Comparison of ENCODE assay signal across 14 cellular contexts in the genomic region with DNA sequence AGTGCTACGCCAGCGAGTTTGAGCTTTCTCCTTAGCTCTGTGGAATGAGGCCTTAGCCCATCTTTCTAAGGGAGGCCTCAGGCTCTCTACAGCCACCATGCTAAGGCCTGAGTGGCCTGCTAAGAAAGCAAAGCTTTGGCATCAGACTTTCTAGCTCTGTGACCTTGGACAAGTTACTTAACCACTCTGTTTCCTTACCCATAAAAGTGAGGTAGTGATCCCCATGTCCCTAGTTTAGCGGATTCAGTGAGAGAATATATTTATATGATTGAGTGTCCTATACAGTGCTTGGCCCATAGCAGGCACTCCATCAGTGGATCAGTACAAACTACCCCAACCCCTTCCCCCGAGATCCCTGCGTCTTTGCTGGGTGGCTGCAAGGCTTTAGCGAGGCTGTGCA. TPM values are rescaled to one million over a fixed set of nuclear protein-coding genes. Genes with fewer than 3 reads are reported as not detected.
A peak's percentile ranks its signal among the peaks of the same experiment; 100 is the strongest.
DNase-seq lines count a peak whose midpoint lies in the region; ATAC-seq and TF ChIP-seq lines count a peak whose summit lies in the region.
"Had no signal": no experiment of that assay in that cellular context is flagged by ENCODE, and none has a peak within 500 bp of the region (broad histone marks: within the 10 kb centered on the region; RNA-seq: fewer than 3 reads in every experiment).

No MANE protein-coding gene starts in this region.

- no peak for DNase-seq in adrenal gland
- DNase-seq in hypothalamus (lab: John Stamatoyannopoulos, UW) = no peak
- DNase-seq in RPMI8226 = no peak
- no peak for DNase-seq in left lung
- DNase-seq: activated B cell treated with CpG ODN at 0.5 μM for 24 hours; activated naive CD4-positive, alpha-beta T cell; cerebellar nuclear complex; immature natural killer cell; NCI-H1105; NCI-H2171 had no signal

- TF ChIP-seq CTCF in HEK293 (tag by site-specific recombination; IDR thresholded peaks at IDR 0.05) (no peak), adrenal gland (IDR thresholded peaks at IDR 0.05) (no peak), left lung (IDR thresholded peaks at IDR 0.05) (no peak)

- no peaks in the 10 kb centered on the region for H3K9me3 ChIP-seq in HEK293 (ENCODE audit: control insufficient read depth, insufficient read depth, low read depth, low read length)
- H3K9me3 ChIP-seq in adrenal gland (replicated peaks in 1 of 3) = no peaks in the 10 kb centered on the region
- H3K9me3 ChIP-seq in stomach smooth muscle (ENCODE audit: control insufficient read depth in 2 of 2, low read length in 2 of 2) = no peaks in the 10 kb centered on the region
- H3K9me3 ChIP-seq in left lung = no peaks in the 10 kb centered on the region

- peak overlapping the region in 1 of 2 donors; percentile 29 for H3K9ac ChIP-seq in stomach smooth muscle (ENCODE audit: low read length in 2 of 2)

- H3K36me3 ChIP-seq in HEK293 (ENCODE audit: control insufficient read depth in 2 of 2, insufficient read depth in 1 of 2, low read length in 2 of 2) (peaks cover 27 to 77% of the 10 kb centered on the region in 2 experiments), adrenal gland (replicated peaks in 1 of 2) (peaks cover 0 to 58% of the 10 kb centered on the region in 2 donors), stomach smooth muscle (ENCODE audit: control insufficient read depth in 2 of 2, insufficient read depth in 2 of 2, low read length in 2 of 2) (peaks cover 30 to 52% of the 10 kb centered on the region in 2 donors), left lung (peaks cover 0 to 74% of the 10 kb centered on the region in 2 donors)

- POLR2A ChIA-PET in HEK293 (lab: Yijun Ruan, JAX) = interaction anchor here (2.2 kb wide), 1 partner anchor 33 kb away, joined by 6 read pairs; the partner anchor contains the start of gene TADA1

- H3K4me3 ChIP-seq in HEK293 (ENCODE audit: low read depth, low read length) = no peak overlapping the region
- H3K4me3 ChIP-seq in adrenal gland = no peak overlapping the region
- no peak overlapping the region for H3K4me3 ChIP-seq in stomach smooth muscle (ENCODE audit: low read length in 2 of 2)
- H3K4me3 ChIP-seq in left lung = no peak overlapping the region

- 84 to 88% (median 85%) methylated on average over 4 to 6 of the region's 6 CpGs for WGBS in adrenal gland, 4 donors

- H3K27ac ChIP-seq in HEK293 (ENCODE audit: extremely low read depth, low read depth, low read length) (no peak overlapping the region), adrenal gland (peak overlapping the region in 3 of 5 donors; percentile 64 to 74 (median 68)), layer of hippocampus (ENCODE audit: low read depth, low read length) (peak overlapping the region; percentile 87), stomach smooth muscle (ENCODE audit: low read length) (peak overlapping the region; percentile 41), left lung (no peak overlapping the region)
- H3K27ac ChIP-seq: RWPE1 had no signal

- no peak for ATAC-seq in left lung

- H3K4me1 ChIP-seq in HEK293 (ENCODE audit: control insufficient read depth, insufficient read depth, low read length) (no peaks in the 10 kb centered on the region), adrenal gland (replicated peaks in 1 of 2) (peaks cover 33 to 53% of the 10 kb centered on the region in 2 donors), stomach smooth muscle (ENCODE audit: control insufficient read depth, insufficient read depth, low read length) (peaks cover 51% of the 10 kb centered on the region), left lung (peaks cover 38 to 67% of the 10 kb centered on the region in 2 donors)

- TF ChIP-seq POLR2A in adrenal gland (IDR thresholded peaks at IDR 0.05) = no peak

- intact Hi-C loops in adrenal gland (cut with DNase I) = no loop called here
- intact Hi-C loops in left lung (cut with DNase I) = no loop called here

- CTCF ChIA-PET in HEK293 (lab: Yijun Ruan, JAX) = interaction anchor here (0.6 kb wide), 1 partner anchor 56 kb away, joined by 3 read pairs; no protein-coding TSS in a partner anchor

- H3K27me3 ChIP-seq in adrenal gland = no peaks in the 10 kb centered on the region
- no peaks in the 10 kb centered on the region for H3K27me3 ChIP-seq in layer of hippocampus (ENCODE audit: control insufficient read depth, insufficient read depth, low read length)
- no peaks in the 10 kb centered on the region for H3K27me3 ChIP-seq in stomach smooth muscle (ENCODE audit: control insufficient read depth in 1 of 2, insufficient read depth in 2 of 2, low read length in 2 of 2)
- no peaks in the 10 kb centered on the region for H3K27me3 ChIP-seq in left lung

TF ChIP-seq in HEK293, 187 proteins besides CTCF, POLR2A, EP300 and RAD21:
- no peak for TF ChIP-seq GLI4 (tag by site-specific recombination; IDR thresholded peaks at IDR 0.05)
- no peak for TF ChIP-seq BCL11B (tag by site-specific recombination; IDR thresholded peaks at IDR 0.05; ENCODE audit: low read depth)
- no peak for TF ChIP-seq ZNF280D (tag by site-specific recombination; IDR thresholded peaks at IDR 0.05)
- no peak for TF ChIP-seq ZNF416 (tag by site-specific recombination; IDR thresholded peaks at IDR 0.05)
- peak; percentile 52; the same call in 1 of the 2 replicates for TF ChIP-seq ZNF768 (tag by site-specific recombination; IDR thresholded peaks at IDR 0.05)

RNA-seq across cellular contexts. Expression of gene POGK, which starts 4.0 kb away (rescaled TPM):
- total RNA-seq in adrenal gland (10 to 100 TPM; 11.0 to 31.1 (median 24.4) TPM), left lung (10 to 100 TPM; 48.9 to 49.6 TPM)
- 10 to 100 TPM in 1 of 3 donors, 1 to 10 TPM in 2; 7.3 to 12.9 (median 9.6) TPM for polyA plus RNA-seq in adrenal gland

RNA-seq across cellular contexts. Expression of gene TADA1, which starts 32.7 kb away (rescaled TPM):
- total RNA-seq in adrenal gland = 10 to 100 TPM in 7 of 8 donors, 1 to 10 TPM in 1; 9.8 to 22.3 (median 13.1) TPM
- polyA plus RNA-seq in adrenal gland = 10 to 100 TPM in 1 of 3 donors, 1 to 10 TPM in 2; 5.8 to 23.1 (median 6.2) TPM
- total RNA-seq in left lung = 1 to 10 TPM; 7.5 to 9.4 TPM

Comparison
In these comparisons a context has a peak if more than half of its experiments do, and no peak if none do; other contexts are left out.
1. H3K27ac ChIP-seq: peak in adrenal gland (3 of 5), layer of hippocampus (single experiment) and stomach smooth muscle (single experiment); none in HEK293 (single experiment) and left lung (0 of 2).